ENCODE assay signal across 9 cellular contexts in genomic region chr4:76687730-76688441, GRCh38.
DNase-seq lines count a peak whose midpoint lies in the region; ATAC-seq and TF ChIP-seq lines count a peak whose summit lies in the region.
"Had no signal": no experiment of that assay in that cellular context is flagged by ENCODE, and none has a peak within 500 bp of the region (broad histone marks: within the 10 kb centered on the region; RNA-seq: fewer than 3 reads in every experiment).

No MANE protein-coding gene starts in this region.

- no peak overlapping the region for H3K27ac Mint-ChIP-seq in stimulated activated naive CD8-positive, alpha-beta T cell treated with anti-CD3 and anti-CD28 coated beads, Interleukin-15, amount 100 ng/mL, for 72 hours
- H3K27ac Mint-ChIP-seq in T-helper 2 cell treated with Interferon-gamma antibody and Interleukin-4, amounts not matched to agents 5 μg/mL and 100 μg/mL, for 36 hours, result no peak overlapping the region
- H3K27ac Mint-ChIP-seq: activated T-cell treated with anti-CD3 and anti-CD28 coated beads, Interleukin-2, amount 50 U/mL, for 72 hours had no signal

- 10 to 13% methylated on average over 5 of the region's 5 CpGs for WGBS in aorta, 2 donors

- intact Hi-C loops in PC-9 (cut with micrococcal nuclease; ENCODE audit: unreplicated experiment), result loop anchor here (2.0 kb wide), 1 partner anchor 45 kb away; no protein-coding TSS in a partner anchor
- intact Hi-C loops in aorta (cut with DNase I), result loop anchor here in 1 of 2 donors (5.0 kb wide), 1 partner anchor 69 kb away; no protein-coding TSS in a partner anchor

- H3K4me3 Mint-ChIP-seq in stimulated activated naive CD8-positive, alpha-beta T cell treated with anti-CD3 and anti-CD28 coated beads, Interleukin-15, amount 100 ng/mL, for 72 hours, result no peak overlapping the region
- no peak overlapping the region for H3K4me3 Mint-ChIP-seq in T-helper 2 cell treated with Interferon-gamma antibody and Interleukin-4, amounts not matched to agents 5 μg/mL and 100 μg/mL, for 36 hours

- H3K9me3 ChIP-seq in PC-9 (ENCODE audit: insufficient read depth, low read depth), result no peaks in the 10 kb centered on the region
- H3K9me3 ChIP-seq in iPS-18a (ENCODE audit: control insufficient read depth, low read depth, low read length), result no peaks in the 10 kb centered on the region
- H3K9me3 ChIP-seq in aorta (ENCODE audit: control insufficient read depth, low read length), result no peaks in the 10 kb centered on the region

- H3K36me3 ChIP-seq in PC-9 (ENCODE audit: low read depth) (no peaks in the 10 kb centered on the region), iPS-18a (ENCODE audit: control insufficient read depth, low read depth, low read length) (no peaks in the 10 kb centered on the region), aorta (ENCODE audit: control insufficient read depth in 1 of 2, insufficient read depth in 2 of 2, low read length in 1 of 2) (no peaks in the 10 kb centered on the region)

- H3K79me2 ChIP-seq in PC-9 (ENCODE audit: low read depth), result peaks cover 49% of the 10 kb centered on the region

- H3F3A ChIP-seq in PC-9 (ENCODE audit: insufficient read depth, low read depth), result peaks cover 19% of the 10 kb centered on the region

- peak overlapping the region; percentile 95 for H3K4me2 ChIP-seq in PC-9

- CTCF ChIA-PET in PC-9 (lab: Charles Lee), result no interaction called here

- H3K27ac ChIP-seq in PC-9, result peak overlapping the region; percentile 78
- H3K27ac ChIP-seq in iPS-18a (ENCODE audit: low read length), result no peak overlapping the region
- H3K27ac ChIP-seq in aorta (ENCODE audit: low read depth in 1 of 2, low read length in 2 of 2), result peak overlapping the region; percentile 61 to 96

- H3K27me3 ChIP-seq in PC-9 (ENCODE audit: insufficient read depth, low read depth) (no peaks in the 10 kb centered on the region), iPS-18a (ENCODE audit: control insufficient read depth, insufficient read depth, low read length) (peaks cover 13% of the 10 kb centered on the region), aorta (ENCODE audit: control insufficient read depth in 1 of 2, insufficient read depth in 2 of 2, low read length in 1 of 2) (no peaks in the 10 kb centered on the region)

- H3K4me3 ChIP-seq in PC-9, result peak overlapping the region; percentile 92
- peak overlapping the region; percentile 79 for H3K4me3 ChIP-seq in iPS-18a (ENCODE audit: low read length)
- peak overlapping the region; percentile 65 to 93 for H3K4me3 ChIP-seq in aorta (ENCODE audit: low read length in 2 of 2)

- ATAC-seq in stimulated activated naive CD8-positive, alpha-beta T cell treated with anti-CD3 and anti-CD28 coated beads, Interleukin-15, amount 100 ng/mL, for 72 hours, result peak; percentile 34
- ATAC-seq in stimulated activated naive CD8-positive, alpha-beta T cell treated with anti-CD3 and anti-CD28 coated beads, Interleukin-15, Interleukin-2, amounts not matched to agents 100 U/mL and 50 U/mL, for 24 hours, result no peak
- ATAC-seq in aorta (ENCODE audit: low FRiP score) (no peak), GM21528 (IDR thresholded peaks at IDR 0.05; ENCODE audit: low FRiP score, unreplicated experiment) (no peak), GM21576 (IDR thresholded peaks at IDR 0.05; ENCODE audit: unreplicated experiment) (no peak)
- ATAC-seq: activated T-cell treated with anti-CD3 and anti-CD28 coated beads, Interleukin-2, amount 50 U/mL, for 72 hours had no signal

- no peak for TF ChIP-seq CTCF in PC-9 (conservative IDR thresholded peaks at IDR 0.05)

- no peaks in the 10 kb centered on the region for H3K36me3 Mint-ChIP-seq in T-helper 2 cell treated with Interferon-gamma antibody and Interleukin-4, amounts not matched to agents 5 μg/mL and 100 μg/mL, for 36 hours (ENCODE audit: low read depth)

- no peak for DNase-seq in stimulated activated naive CD8-positive, alpha-beta T cell treated with anti-CD3 and anti-CD28 coated beads, Interleukin-15, amount 100 ng/mL, for 72 hours
- no peak for DNase-seq in stimulated activated naive CD8-positive, alpha-beta T cell treated with anti-CD3 and anti-CD28 coated beads, Interleukin-15, Interleukin-2, amounts not matched to agents 100 U/mL and 50 U/mL, for 24 hours
- DNase-seq in PC-9, result peak in 1 of 2 experiments; percentile 47
- DNase-seq in aorta, result no peak
- DNase-seq in T-helper 2 cell treated with Interferon-gamma antibody and Interleukin-4, amounts not matched to agents 5 μg/mL and 100 μg/mL, for 36 hours (ENCODE audit: low spot score), result no peak
- DNase-seq: activated T-cell treated with anti-CD3 and anti-CD28 coated beads, Interleukin-2, amount 50 U/mL, for 72 hours had no signal

- H3K4me1 ChIP-seq in PC-9 (replicated peaks; ENCODE audit: insufficient read depth) (peaks cover 41% of the 10 kb centered on the region), iPS-18a (ENCODE audit: control insufficient read depth, low read depth, low read length) (peaks cover 31% of the 10 kb centered on the region), aorta (ENCODE audit: control insufficient read depth in 1 of 2, insufficient read depth in 2 of 2, low read length in 2 of 2) (peaks cover 0 to 12% of the 10 kb centered on the region in 2 donors)

- no TSS peak for BruUV-seq in PC-9 (replicated peaks; lab: Mats Ljungman, UMichigan)

- POLR2A ChIA-PET in PC-9 (lab: Charles Lee; ENCODE audit: unreplicated experiment), result interaction anchor here (0.7 kb wide), 1 partner anchor 15 kb away, joined by 4 read pairs; no protein-coding TSS in a partner anchor

- H3K4me1 Mint-ChIP-seq in stimulated activated naive CD8-positive, alpha-beta T cell treated with anti-CD3 and anti-CD28 coated beads, Interleukin-15, amount 100 ng/mL, for 72 hours, result peaks cover 22% of the 10 kb centered on the region
- H3K4me1 Mint-ChIP-seq in T-helper 2 cell treated with Interferon-gamma antibody and Interleukin-4, amounts not matched to agents 5 μg/mL and 100 μg/mL, for 36 hours (ENCODE audit: low read depth), result peaks cover 15% of the 10 kb centered on the region

- no peaks in the 10 kb centered on the region for H4K20me1 ChIP-seq in PC-9 (ENCODE audit: insufficient read depth)

- H3K9me3 Mint-ChIP-seq in stimulated activated naive CD8-positive, alpha-beta T cell treated with anti-CD3 and anti-CD28 coated beads, Interleukin-15, amount 100 ng/mL, for 72 hours, result no peaks in the 10 kb centered on the region
- H3K9me3 Mint-ChIP-seq in T-helper 2 cell treated with Interferon-gamma antibody and Interleukin-4, amounts not matched to agents 5 μg/mL and 100 μg/mL, for 36 hours, result no peaks in the 10 kb centered on the region
- H3K9me3 Mint-ChIP-seq: activated T-cell treated with anti-CD3 and anti-CD28 coated beads, Interleukin-2, amount 50 U/mL, for 72 hours had no signal

- no peak overlapping the region for H3K9ac ChIP-seq in iPS-18a (ENCODE audit: low read length)

- no peaks in the 10 kb centered on the region for H3K9me2 ChIP-seq in PC-9 (ENCODE audit: insufficient read depth)

- peak overlapping the region; percentile 87; the same call in 1 of the 2 replicates for H2AFZ ChIP-seq in PC-9

- peaks cover 87% of the 10 kb centered on the region for H3K27me3 Mint-ChIP-seq in stimulated activated naive CD8-positive, alpha-beta T cell treated with anti-CD3 and anti-CD28 coated beads, Interleukin-15, amount 100 ng/mL, for 72 hours
- H3K27me3 Mint-ChIP-seq in T-helper 2 cell treated with Interferon-gamma antibody and Interleukin-4, amounts not matched to agents 5 μg/mL and 100 μg/mL, for 36 hours (ENCODE audit: low read depth), result peaks cover 79% of the 10 kb centered on the region
